ENCODE assay signal across 13 cellular contexts in genomic region chr14:101973356-101973755, GRCh38. TPM values are rescaled to one million over a fixed set of nuclear protein-coding genes. Genes with fewer than 3 reads are reported as not detected.
A peak's percentile ranks its signal among the peaks of the same experiment; 100 is the strongest.
DNase-seq lines count a peak whose midpoint lies in the region; ATAC-seq and TF ChIP-seq lines count a peak whose summit lies in the region.
"Had no signal": no experiment of that assay in that cellular context is flagged by ENCODE, and none has a peak within 500 bp of the region (broad histone marks: within the 10 kb centered on the region; RNA-seq: fewer than 3 reads in every experiment).

No MANE protein-coding gene starts in this region.

- H3K36me3 ChIP-seq in gastroesophageal sphincter (peaks cover 0 to 36% of the 10 kb centered on the region in 2 donors), suprapubic skin (peaks cover 29% of the 10 kb centered on the region)

- H3K9me3 ChIP-seq in T-helper 17 cell (ENCODE audit: control insufficient read depth, low read length, poor library complexity, severe bottlenecking) (no peaks in the 10 kb centered on the region), gastroesophageal sphincter (no peaks in the 10 kb centered on the region), suprapubic skin (no peaks in the 10 kb centered on the region)
- H3K9me3 ChIP-seq: Caco-2 had no signal

- DNase-seq in ELR (ENCODE audit: low read depth) (peak; percentile 62), T-helper 17 cell (no peak), suprapubic skin (ENCODE audit: low spot score in 2 of 2) (no peak), HUDEP-2 (lab: John Stamatoyannopoulos, UW; ENCODE audit: unreplicated experiment in 76 of 76) (no peak)
- DNase-seq: activated naive CD4-positive, alpha-beta T cell treated with Interleukin-2 at 50 U/mL for 16 hours; cerebellar nuclear complex; NCI-H1105 treated with DMSO at 0.1 percent for 48 hours; NCI-H510A; stimulated activated naive CD8-positive, alpha-beta T cell treated with anti-CD3 and anti-CD28 coated beads, Interleukin-15, Interleukin-2, amounts not matched to agents 100 U/mL and 50 U/mL, for 24 hours had no signal

- ATAC-seq in T-helper 17 cell = no peak
- no peak for ATAC-seq in gastroesophageal sphincter
- ATAC-seq in HG03108 (IDR thresholded peaks at IDR 0.05; ENCODE audit: unreplicated experiment) = no peak
- no peak for ATAC-seq in GM18505 (IDR thresholded peaks at IDR 0.05; ENCODE audit: unreplicated experiment)
- ATAC-seq: stimulated activated naive CD8-positive, alpha-beta T cell treated with anti-CD3 and anti-CD28 coated beads, Interleukin-15, Interleukin-2, amounts not matched to agents 100 U/mL and 50 U/mL, for 24 hours had no signal

- TF ChIP-seq CTCF in gastroesophageal sphincter (IDR thresholded peaks at IDR 0.05) (no peak), suprapubic skin (IDR thresholded peaks at IDR 0.05) (no peak)

- TF ChIP-seq EP300 in gastroesophageal sphincter (IDR thresholded peaks at IDR 0.05) (no peak), suprapubic skin (IDR thresholded peaks at IDR 0.05) (no peak)

- peaks cover 6 to 62% (median 23%) of the 10 kb centered on the region in 3 donors for H3K4me1 ChIP-seq in gastroesophageal sphincter
- H3K4me1 ChIP-seq in suprapubic skin = peaks cover 44% of the 10 kb centered on the region

- no peaks in the 10 kb centered on the region for H3K27me3 Mint-ChIP-seq in T-helper 17 cell

- H3K4me3 ChIP-seq in gastroesophageal sphincter = no peak overlapping the region
- no peak overlapping the region for H3K4me3 ChIP-seq in suprapubic skin

- TF ChIP-seq POLR2A in gastroesophageal sphincter (IDR thresholded peaks at IDR 0.05) (no peak), suprapubic skin (IDR thresholded peaks at IDR 0.05) (no peak), GM18505 (IDR thresholded peaks at IDR 0.05; ENCODE audit: borderline replicate concordance, extremely low read depth, insufficient read depth, insufficient read length) (no peak)

- peak overlapping the region in 3 of 4 donors; percentile 70 to 77 (median 73) for H3K27ac ChIP-seq in gastroesophageal sphincter
- peak overlapping the region; percentile 85 for H3K27ac ChIP-seq in suprapubic skin

- no peak overlapping the region for H3K4me3 Mint-ChIP-seq in T-helper 17 cell

- H3K27me3 ChIP-seq in gastroesophageal sphincter (no peaks in the 10 kb centered on the region), suprapubic skin (no peaks in the 10 kb centered on the region)

- WGBS in gastroesophageal sphincter (ENCODE audit: low coverage in 1 of 2), 2 donors = 54 to 56% methylated on average over 2 to 3 of the region's 7 CpGs
- WGBS in suprapubic skin = 88% methylated on average over 7 of the region's 7 CpGs

- H3K36me3 Mint-ChIP-seq in T-helper 17 cell (ENCODE audit: low read depth) = peaks cover 2% of the 10 kb centered on the region

- H3K4me1 Mint-ChIP-seq in T-helper 17 cell = peaks cover 20% of the 10 kb centered on the region

- peak overlapping the region; percentile 59 for H3K27ac Mint-ChIP-seq in T-helper 17 cell

RNA-seq across cellular contexts. Expression of gene DYNC1H1, which starts 9.0 kb away (rescaled TPM):
- total RNA-seq in T-helper 17 cell = 100 to 1,000 TPM; 318 to 366 TPM
- total RNA-seq in gastroesophageal sphincter = 1,000 to 10,000 TPM in 1 of 4 donors, 100 to 1,000 TPM in 3; 606 to 1,020 (median 666) TPM
- total RNA-seq in suprapubic skin = 100 to 1,000 TPM; 556 to 753 (median 634) TPM
